Comparison of ENCODE assay signal across 30 cellular contexts in the genomic region with DNA sequence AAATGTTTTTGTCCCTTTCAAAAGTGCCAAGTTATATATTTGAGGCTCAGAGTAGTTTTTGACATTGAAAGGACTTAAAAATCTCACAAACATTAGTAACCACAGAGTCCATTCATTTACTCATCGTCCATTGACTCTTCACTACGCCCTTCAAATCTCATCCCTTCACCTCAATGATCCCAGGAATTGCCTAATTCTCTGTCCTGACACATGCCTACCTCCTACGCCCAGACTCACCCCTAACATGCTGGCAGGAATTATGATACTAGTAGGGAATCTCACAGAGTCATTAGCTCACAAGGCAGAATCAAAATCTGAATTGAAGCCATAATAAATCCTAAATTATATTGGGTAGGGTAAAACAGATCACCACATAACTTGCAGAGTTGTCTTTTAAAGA.
"Had no signal": no experiment of that assay in that cellular context is flagged by ENCODE, and none has a peak within 500 bp of the region (broad histone marks: within the 10 kb centered on the region; RNA-seq: fewer than 3 reads in every experiment).

No MANE protein-coding gene starts in this region.

- H3K27me3 ChIP-seq: ascending aorta, body of pancreas, cardiac muscle cell, MG63, SJSA1 had no signal

- H3K4me3 Mint-ChIP-seq: activated CD8-positive, alpha-beta T cell treated with anti-CD3 and anti-CD28 coated beads for 36 hours; activated naive CD4-positive, alpha-beta T cell treated with anti-CD3 and anti-CD28 coated beads, Interleukin-2, amount 50 U/mL, for 24 hours; T-cell had no signal

- H3K27ac Mint-ChIP-seq: activated CD8-positive, alpha-beta T cell treated with anti-CD3 and anti-CD28 coated beads for 36 hours; activated naive CD4-positive, alpha-beta T cell treated with anti-CD3 and anti-CD28 coated beads, Interleukin-2, amount 50 U/mL, for 24 hours; T-cell had no signal

- H3K4me3 ChIP-seq: ascending aorta, body of pancreas, cardiac muscle cell, MG63, SJSA1 had no signal

- ATAC-seq: activated CD8-positive, alpha-beta T cell treated with anti-CD3 and anti-CD28 coated beads for 36 hours; body of pancreas; Panc1; T-cell had no signal

- H3K36me3 Mint-ChIP-seq: activated naive CD4-positive, alpha-beta T cell treated with anti-CD3 and anti-CD28 coated beads, Interleukin-2, amount 50 U/mL, for 24 hours; T-cell had no signal

- H3K4me1 Mint-ChIP-seq: activated naive CD4-positive, alpha-beta T cell treated with anti-CD3 and anti-CD28 coated beads, Interleukin-2, amount 50 U/mL, for 24 hours had no signal

- H3K9me3 Mint-ChIP-seq: activated naive CD4-positive, alpha-beta T cell treated with anti-CD3 and anti-CD28 coated beads, Interleukin-2, amount 50 U/mL, for 24 hours; T-cell had no signal

- H3K4me2 ChIP-seq: KMS-11 had no signal

- H3K36me3 ChIP-seq: ascending aorta, cardiac muscle cell, MG63, SJSA1 had no signal

- DNase-seq: activated CD4-positive, alpha-beta T cell treated with anti-CD3 and anti-CD28 coated beads, Interleukin-2, amount 50 U/mL, for 1 hour; activated CD4-positive, CD25-positive, alpha-beta regulatory T cell; activated CD8-positive, alpha-beta memory T cell treated with anti-CD3 and anti-CD28 coated beads, Interleukin-2, amount 50 U/mL, for 4 hours; activated CD8-positive, alpha-beta T cell treated with anti-CD3 and anti-CD28 coated beads for 36 hours; activated naive CD4-positive, alpha-beta T cell; amniotic stem cell; body of pancreas; MG63; MV-4-11; NCI-H1092 treated with DMSO at 0.1 percent for 48 hours; NCI-H1417 treated with DMSO at 0.1 percent for 48 hours; NCI-H1694; NCI-H2029; NCI-H345; NCI-H510A; NCI-H526 treated with DMSO at 0.1 percent for 48 hours; NCI-H82; SHP77; T-cell; T-helper 2 cell; T1000 had no signal

- H3K27me3 Mint-ChIP-seq: activated CD8-positive, alpha-beta T cell treated with anti-CD3 and anti-CD28 coated beads for 36 hours; activated naive CD4-positive, alpha-beta T cell treated with anti-CD3 and anti-CD28 coated beads, Interleukin-2, amount 50 U/mL, for 24 hours; T-cell had no signal

- H3K4me1 ChIP-seq: ascending aorta, body of pancreas, SJSA1 had no signal

- H3K9me3 ChIP-seq: ascending aorta, body of pancreas, SJSA1 had no signal

- H3K27ac ChIP-seq: ascending aorta, body of pancreas, cardiac muscle cell, KMS-11, SJSA1, VCaP had no signal

- FAIRE-seq: HepG2, TTC549 had no signal
